2 cellular contexts compared by ENCODE assay signal in the genomic region with DNA sequence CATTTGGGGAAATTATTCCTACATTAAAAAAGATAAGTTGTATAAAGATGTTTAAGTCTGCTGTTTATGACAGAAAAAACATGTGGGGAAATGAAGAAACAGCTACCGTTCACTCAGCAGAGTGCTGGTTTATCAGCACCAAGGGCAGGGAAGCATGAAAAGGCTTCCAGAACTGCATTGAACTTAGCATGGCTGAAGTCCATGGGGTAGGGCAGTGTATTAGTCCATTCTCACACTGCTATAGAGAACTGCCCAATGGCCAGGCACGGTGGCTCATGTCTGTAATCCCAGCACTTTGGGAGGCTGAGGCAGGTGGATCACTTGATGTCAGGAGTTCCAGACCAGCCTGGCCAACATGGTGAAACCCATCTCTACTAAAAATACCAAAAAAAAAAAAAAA. TPM values are rescaled to one million over a fixed set of nuclear protein-coding genes. Genes with fewer than 3 reads are reported as not detected.
"Had no signal": no experiment of that assay in that cellular context is flagged by ENCODE, and none has a peak within 500 bp of the region (broad histone marks: within the 10 kb centered on the region; RNA-seq: fewer than 3 reads in every experiment).

No MANE protein-coding gene starts in this region.

RNA-seq across cellular contexts. Expression of a gene that starts 51.4 kb away (rescaled TPM):
- total RNA-seq: RPMI7951, SK-MEL-5 had no signal
